Comparison of ENCODE assay signal across 8 cellular contexts in genomic region chr5:77935516-77936364, GRCh38.
A peak's percentile ranks its signal among the peaks of the same experiment; 100 is the strongest.
DNase-seq lines count a peak whose midpoint lies in the region; ATAC-seq, FAIRE-seq and TF ChIP-seq lines count a peak whose summit lies in the region.

No MANE protein-coding gene starts in this region.

- H3K4me3 ChIP-seq in DND-41 (ENCODE audit: low read depth in 1 of 2, low read length in 2 of 2) (peak overlapping the region in 1 of 2 experiments; percentile 44; a peak in 2 of 4 replicates), GM12878 (no peak overlapping the region), stomach (no peak overlapping the region), PC-9 (no peak overlapping the region)

- no peak for TF ChIP-seq CTCF in DND-41 (IDR thresholded peaks at IDR 0.05; ENCODE audit: borderline replicate concordance, extremely low read depth, low read length, poor library complexity, severe bottlenecking)
- TF ChIP-seq CTCF in GM12878 (IDR thresholded peaks at IDR 0.05 in 2 of 3, conservative IDR thresholded peaks at IDR 0.05 in 1 of 3; ENCODE audit: control insufficient read depth in 2 of 3, extremely low read depth in 1 of 3, insufficient read depth in 1 of 3, low read depth in 3 of 3, low read length in 3 of 3), result no peak
- no peak for TF ChIP-seq CTCF in stomach (IDR thresholded peaks at IDR 0.05)
- no peak for TF ChIP-seq CTCF in PC-9 (conservative IDR thresholded peaks at IDR 0.05)

- H3K79me2 ChIP-seq in DND-41 (ENCODE audit: insufficient read depth, low read length) (no peaks in the 10 kb centered on the region), GM12878 (ENCODE audit: control insufficient read depth, insufficient read depth, low read length) (no peaks in the 10 kb centered on the region), PC-9 (ENCODE audit: low read depth) (no peaks in the 10 kb centered on the region)

- peak overlapping the region; percentile 45 for H3K9ac ChIP-seq in DND-41 (ENCODE audit: low read depth, low read length)
- no peak overlapping the region for H3K9ac ChIP-seq in GM12878 (ENCODE audit: control insufficient read depth, insufficient read depth, low read length)

- H3K9me3 ChIP-seq in DND-41 (ENCODE audit: insufficient read depth, low read length, severe bottlenecking) (no peaks in the 10 kb centered on the region), GM12878 (replicated peaks; ENCODE audit: control insufficient read depth, insufficient read depth, low read length) (no peaks in the 10 kb centered on the region; the same call in 2 of the 3 replicates), stomach (peaks cover 0 to 6% (median 2%) of the 10 kb centered on the region in 4 donors), PC-9 (ENCODE audit: insufficient read depth, low read depth) (no peaks in the 10 kb centered on the region)

- H3K9me2 ChIP-seq in PC-9 (ENCODE audit: insufficient read depth), result no peaks in the 10 kb centered on the region

- peak; percentile 44 for FAIRE-seq in GM12878 (lab: Jason Lieb, UNC)

- no peaks in the 10 kb centered on the region for H3K36me3 ChIP-seq in DND-41 (ENCODE audit: insufficient read depth, low read length)
- no peaks in the 10 kb centered on the region for H3K36me3 ChIP-seq in GM12878 (ENCODE audit: control insufficient read depth in 2 of 2, insufficient read depth in 2 of 2, low read length in 1 of 2)
- no peaks in the 10 kb centered on the region for H3K36me3 ChIP-seq in stomach
- H3K36me3 ChIP-seq in PC-9 (ENCODE audit: low read depth), result no peaks in the 10 kb centered on the region

- H3K27me3 ChIP-seq in DND-41 (ENCODE audit: insufficient read depth, low read length, poor library complexity), result no peaks in the 10 kb centered on the region
- no peaks in the 10 kb centered on the region for H3K27me3 ChIP-seq in GM12878 (replicated peaks in 1 of 2; ENCODE audit: control insufficient read depth in 2 of 2, insufficient read depth in 2 of 2, low read length in 1 of 2)
- peaks cover 0 to 3% (median 0%) of the 10 kb centered on the region in 3 donors for H3K27me3 ChIP-seq in stomach
- H3K27me3 ChIP-seq in PC-9 (ENCODE audit: insufficient read depth, low read depth), result 0 out of 2 replicates have a peak, but pooled peaks cover 4% of the 10 kb centered on the region

- H3F3A ChIP-seq in PC-9 (ENCODE audit: insufficient read depth, low read depth), result no peaks in the 10 kb centered on the region

- 45% methylated on average over 11 of the region's 11 CpGs for WGBS in GM12878 (ENCODE audit: insufficient coverage, insufficient replicate concordance, low lambda C conversion rate, missing lambda C conversion rate)
- WGBS in stomach, 5 donors, result 64 to 83% (median 80%) methylated on average over 11 of the region's 11 CpGs

- intact Hi-C loops in GM12878 (cut with micrococcal nuclease; ENCODE audit: unreplicated experiment), result loop anchor here (2.0 to 5.0 kb wide), 3 partner anchors 55 to 305 kb away; no protein-coding TSS in a partner anchor
- intact Hi-C loops in stomach (cut with DNase I; ENCODE audit: low total_unique reads), result no loop called here
- intact Hi-C loops in PC-9 (cut with micrococcal nuclease; ENCODE audit: unreplicated experiment), result no loop called here

- H4K20me1 ChIP-seq in DND-41 (ENCODE audit: insufficient read depth, low read length) (no peaks in the 10 kb centered on the region), GM12878 (ENCODE audit: control insufficient read depth, insufficient read depth) (no peaks in the 10 kb centered on the region), PC-9 (ENCODE audit: insufficient read depth) (no peaks in the 10 kb centered on the region)

- H3K27ac ChIP-seq in DND-41 (ENCODE audit: low read length) (peak overlapping the region; percentile 85), GM12878 (ENCODE audit: control insufficient read depth, insufficient read depth) (peak overlapping the region; percentile 86), stomach (no peak overlapping the region), PC-9 (no peak overlapping the region)

- CTCF ChIA-PET in GM12878 (lab: Yijun Ruan, JAX) (interaction anchor here (0.7 to 1.0 kb wide), 2 partner anchors 29 to 56 kb away, joined by 3 read pairs; no protein-coding TSS in a partner anchor), PC-9 (lab: Charles Lee) (no interaction called here)

- no peak for TF ChIP-seq RAD21 in GM12878 (IDR thresholded peaks at IDR 0.05; ENCODE audit: insufficient read depth, low read depth, low read length)

- BruUV-seq in GM12878 (replicated peaks; lab: Mats Ljungman, UMichigan) (no TSS peak), PC-9 (replicated peaks; lab: Mats Ljungman, UMichigan) (no TSS peak)

- H2AFZ ChIP-seq in DND-41 (ENCODE audit: low read depth, low read length), result peak overlapping the region; percentile 67
- H2AFZ ChIP-seq in GM12878 (ENCODE audit: control insufficient read depth, low read depth, low read length), result peak overlapping the region; percentile 73
- H2AFZ ChIP-seq in PC-9, result no peak overlapping the region

- ATAC-seq in DND-41 (ENCODE audit: insufficient read depth, low read depth) (peak; percentile 97), GM21529 (IDR thresholded peaks at IDR 0.05; ENCODE audit: unreplicated experiment) (peak; percentile 57), GM12878 (peak; percentile 86)

- H3K4me2 ChIP-seq in DND-41 (ENCODE audit: insufficient read depth, low read length) (peak overlapping the region; percentile 68), GM12878 (ENCODE audit: control insufficient read depth, insufficient read depth) (peak overlapping the region; percentile 30), PC-9 (no peak overlapping the region)

- RAD21 ChIA-PET in GM12878 (lab: Charles Lee; ENCODE audit: unreplicated experiment), result interaction anchor here (0.9 to 4.5 kb wide), 9 partner anchors 13 to 303 kb away, joined by 3 to 68 read pairs (median 4); no protein-coding TSS in a partner anchor

- SMC1A ChIA-PET in GM12878 (lab: Charles Lee; ENCODE audit: uncharacterized antibody, unreplicated experiment), result interaction anchor here (0.5 to 4.6 kb wide), 11 partner anchors 9 to 304 kb away, joined by 3 to 81 read pairs (median 5); no protein-coding TSS in a partner anchor

- POLR2A ChIA-PET in GM12878 (lab: Charles Lee), result interaction anchor here (0.8 to 1.3 kb wide), 4 partner anchors 50 to 273 kb away, joined by 3 to 4 read pairs (median 3); no protein-coding TSS in a partner anchor
- POLR2A ChIA-PET in PC-9 (lab: Charles Lee; ENCODE audit: unreplicated experiment), result no interaction called here

- H3K4me1 ChIP-seq in DND-41 (ENCODE audit: insufficient read depth, low read length) (peaks cover 29% of the 10 kb centered on the region), GM12878 (ENCODE audit: control insufficient read depth, insufficient read depth, low read length) (peaks cover 28% of the 10 kb centered on the region), stomach (no peaks in the 10 kb centered on the region), PC-9 (replicated peaks; ENCODE audit: insufficient read depth) (no peaks in the 10 kb centered on the region)

- in situ Hi-C loops in GM12878 (cut with MboI), result no loop called here

- DNase-seq in DND-41, result peak; percentile 83
- DNase-seq in MV-4-11 (lab: John Stamatoyannopoulos, UW), result peak; percentile 96
- DNase-seq in GM12878 (ENCODE audit: low read depth, low spot score), result peak; percentile 44
- DNase-seq in stomach, result no peak
- no peak for DNase-seq in germinal center (ENCODE audit: low spot score)
- no peak for DNase-seq in NCI-H1105 treated with DMSO at 0.1 percent for 48 hours (lab: John Stamatoyannopoulos, UW)
- no peak for DNase-seq in PC-9

- TF ChIP-seq EP300 in GM12878 (IDR thresholded peaks at IDR 0.05; ENCODE audit: borderline replicate concordance in 1 of 2, control insufficient read depth in 1 of 2, low read depth in 2 of 2, low read length in 2 of 2), result no peak
- no peak for TF ChIP-seq EP300 in stomach (IDR thresholded peaks at IDR 0.05)

- TF ChIP-seq POLR2A in GM12878 (IDR thresholded peaks at IDR 0.05; ENCODE audit: low read depth, low read length), result no peak
- TF ChIP-seq POLR2A in stomach (IDR thresholded peaks at IDR 0.05), result no peak

TF ChIP-seq in GM12878, 131 proteins besides CTCF, POLR2A, EP300 and RAD21 (continues in another document):
- TF ChIP-seq NFIC (IDR thresholded peaks at IDR 0.05; ENCODE audit: low read depth, low read length) (peak; percentile 3; the same call in 1 of the 2 replicates), GABPA (IDR thresholded peaks at IDR 0.05; ENCODE audit: low read depth) (no peak), NR2C1 (IDR thresholded peaks at IDR 0.05) (no peak), FOS (IDR thresholded peaks at IDR 0.05; ENCODE audit: borderline replicate concordance, extremely low read depth, insufficient read length) (no peak), E2F4 (IDR thresholded peaks at IDR 0.05; ENCODE audit: low read depth, low read length) (no peak), PML (IDR thresholded peaks at IDR 0.05; ENCODE audit: low read length) (no peak), JUNB (IDR thresholded peaks at IDR 0.05) (peak; percentile 34), FOXM1 (IDR thresholded peaks at IDR 0.05; ENCODE audit: low read depth, low read length) (no peak), CBX3 (IDR thresholded peaks at IDR 0.05; ENCODE audit: borderline replicate concordance, low read depth) (no peak), TARDBP (IDR thresholded peaks at IDR 0.05; ENCODE audit: borderline replicate concordance) (no peak), SIN3A (IDR thresholded peaks at IDR 0.05; ENCODE audit: low read depth, low read length) (no peak), JUND (IDR thresholded peaks at IDR 0.05; ENCODE audit: low read depth, low read length) (no peak), ZSCAN29 (IDR thresholded peaks at IDR 0.05) (no peak), ATF2 (IDR thresholded peaks at IDR 0.05; ENCODE audit: low read length) (peak; percentile 69), ATF7 (IDR thresholded peaks at IDR 0.05; ENCODE audit: low read depth) (peak; percentile 94)

Comparison
In these comparisons a context has a peak if more than half of its experiments do, and no peak if none do; other contexts are left out.
1. DNase-seq: peak in DND-41 (single experiment), MV-4-11 (single experiment) and GM12878 (single experiment); none in stomach (single experiment), germinal center (single experiment), NCI-H1105 treated with DMSO at 0.1 percent for 48 hours (single experiment) and PC-9 (0 of 2).
2. H3K27ac ChIP-seq: peak in DND-41 (single experiment) and GM12878 (single experiment); none in stomach (0 of 5) and PC-9 (single experiment).
3. Peak in every context shown above with its lines, with median percentiles within 50 percentile points of each other: ATAC-seq.